25 cellular contexts compared by ENCODE assay signal in the genomic region with DNA sequence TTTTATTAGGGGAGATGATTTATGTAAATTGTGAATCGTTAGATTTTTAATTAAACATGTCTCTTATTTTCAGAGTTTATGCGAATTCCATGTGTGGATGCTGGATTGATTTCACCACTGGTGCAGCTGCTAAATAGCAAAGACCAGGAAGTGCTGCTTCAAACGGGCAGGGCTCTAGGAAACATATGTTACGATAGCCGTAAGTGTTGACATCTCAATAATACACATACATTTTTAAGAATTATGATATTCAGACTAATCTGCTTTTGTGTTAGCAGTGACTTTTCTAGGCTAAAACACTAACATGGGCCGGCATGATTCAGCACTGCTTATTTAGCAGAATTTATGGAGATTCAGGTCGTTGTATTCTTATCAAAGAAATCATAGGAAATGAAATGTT.
DNase-seq lines count a peak whose midpoint lies in the region; ATAC-seq lines count a peak whose summit lies in the region.
"Had no signal": no experiment of that assay in that cellular context is flagged by ENCODE, and none has a peak within 500 bp of the region (broad histone marks: within the 10 kb centered on the region; RNA-seq: fewer than 3 reads in every experiment).

No MANE protein-coding gene starts in this region.

- no peaks in the 10 kb centered on the region for H3K36me3 ChIP-seq in subcutaneous abdominal adipose tissue (ENCODE audit: control insufficient read depth in 5 of 5, insufficient read depth in 5 of 5, low read length in 5 of 5)
- H3K36me3 ChIP-seq: HAP-1 had no signal

- no peak overlapping the region for H3K9ac ChIP-seq in subcutaneous abdominal adipose tissue (ENCODE audit: low read length in 5 of 5)

- DNase-seq in MV-4-11 (lab: John Stamatoyannopoulos, UW) = peak; percentile 6
- DNase-seq in dermis microvascular lymphatic vessel endothelial cell (ENCODE audit: low read depth in 2 of 2) = peak; percentile 12 to 61
- no peak for DNase-seq in HK-2 (ENCODE audit: unreplicated experiment)
- DNase-seq: activated naive CD8-positive, alpha-beta T cell treated with anti-CD3 and anti-CD28 coated beads for 36 hours; CD4-positive, alpha-beta T cell; erythroblast; hypothalamus; mucosa of descending colon; NCI-H1092; NCI-H2029; NCI-H345; NCI-H748 treated with DMSO at 0.1 percent for 48 hours; posterior cingulate gyrus; right lobe of liver; stimulated activated CD4-positive, alpha-beta T cell treated with anti-CD3 and anti-CD28 coated beads, Interleukin-12 subunit alpha, Interleukin-12 subunit beta, amount 100 ng/mL, for 4 hours; stimulated activated CD4-positive, alpha-beta T cell treated with anti-CD3 and anti-CD28 coated beads, Interleukin-4, amount 100 ng/mL, for 4 hours; stimulated activated naive CD4-positive, alpha-beta T cell treated with Interleukin-2 at 50 U/mL for 16 hours; T-helper 17 cell had no signal

- peak overlapping the region in 3 of 5 donors; percentile 10 to 37 (median 35) for H3K4me3 ChIP-seq in subcutaneous abdominal adipose tissue (ENCODE audit: low read depth in 1 of 5, low read length in 5 of 5)
- H3K4me3 ChIP-seq: HAP-1, mucosa of descending colon, right lobe of liver had no signal

- H3K9me3 ChIP-seq in subcutaneous abdominal adipose tissue (ENCODE audit: control insufficient read depth in 5 of 5, low read length in 5 of 5) = no peaks in the 10 kb centered on the region
- H3K9me3 ChIP-seq: HAP-1, right lobe of liver had no signal

- no peaks in the 10 kb centered on the region for H3K4me1 ChIP-seq in subcutaneous abdominal adipose tissue (ENCODE audit: control insufficient read depth in 5 of 5, insufficient read depth in 5 of 5, low read length in 5 of 5)
- H3K4me1 ChIP-seq: right lobe of liver had no signal

- H3K27ac ChIP-seq in subcutaneous abdominal adipose tissue (ENCODE audit: low read depth, low read length) = no peak overlapping the region
- H3K27ac ChIP-seq: right lobe of liver, RWPE1 had no signal

- no peaks in the 10 kb centered on the region for H3K27me3 ChIP-seq in subcutaneous abdominal adipose tissue (ENCODE audit: control insufficient read depth in 5 of 5, insufficient read depth in 4 of 5, low read length in 5 of 5)
- H3K27me3 ChIP-seq: right lobe of liver had no signal

- ATAC-seq in GM18870 (IDR thresholded peaks at IDR 0.05; ENCODE audit: unreplicated experiment) = peak; percentile 53
- ATAC-seq in HG03159 (IDR thresholded peaks at IDR 0.05; ENCODE audit: unreplicated experiment) = no peak
- ATAC-seq in GM18861 (IDR thresholded peaks at IDR 0.05; ENCODE audit: unreplicated experiment) = no peak
- ATAC-seq: activated T-helper 17 cell treated with anti-CD3 and anti-CD28 coated beads, Interleukin-2, amount 50 U/mL, for 72 hours; mucosa of descending colon; right lobe of liver; T-helper 17 cell had no signal
